In genomic region chr20:10671221-10671849, GRCh38 we compare ENCODE assay signal across 8 cellular contexts. TPM values are rescaled to one million over a fixed set of nuclear protein-coding genes. Genes with fewer than 3 reads are reported as not detected.
A peak's percentile ranks its signal among the peaks of the same experiment; 100 is the strongest.
DNase-seq lines count a peak whose midpoint lies in the region; ATAC-seq, FAIRE-seq and TF ChIP-seq lines count a peak whose summit lies in the region.

No MANE protein-coding gene starts in this region.

- no peak overlapping the region for H3K27ac Mint-ChIP-seq in activated naive CD4-positive, alpha-beta T cell treated with anti-CD3 and anti-CD28 coated beads, Interleukin-2, amount 50 U/mL, for 72 hours

- H3K9me3 Mint-ChIP-seq in activated naive CD4-positive, alpha-beta T cell treated with anti-CD3 and anti-CD28 coated beads, Interleukin-2, amount 50 U/mL, for 72 hours = no peaks in the 10 kb centered on the region

- peak; percentile 85 for TF ChIP-seq CTCF in AG09309 (IDR thresholded peaks at IDR 0.05; ENCODE audit: control insufficient read depth, insufficient read depth, low read depth, low read length, missing control alignments)

- ATAC-seq in HG02763 (IDR thresholded peaks at IDR 0.05; ENCODE audit: unreplicated experiment) (peak; percentile 27), Right ventricle myocardium inferior (peak; percentile 41)
- peak; percentile 13 to 18 for ATAC-seq in activated naive CD4-positive, alpha-beta T cell treated with anti-CD3 and anti-CD28 coated beads, Interleukin-2, amount 50 U/mL, for 72 hours

- intact Hi-C loops in Right ventricle myocardium inferior (cut with DNase I) = loop anchor here (5.0 to 10.0 kb wide), 4 partner anchors 119 to 291 kb away; no protein-coding TSS in a partner anchor

- peak overlapping the region; percentile 79 for H3K4me3 ChIP-seq in AG09309 (ENCODE audit: control insufficient read depth, low read depth, low read length)

- TF ChIP-seq POLR2A in GM12892 (IDR thresholded peaks at IDR 0.05; ENCODE audit: low read depth, low read length) = no peak

- peaks cover 0 to 6% of the 10 kb centered on the region in 2 donors for H3K36me3 Mint-ChIP-seq in activated naive CD4-positive, alpha-beta T cell treated with anti-CD3 and anti-CD28 coated beads, Interleukin-2, amount 50 U/mL, for 72 hours

- DNase-seq in AG09309 (ENCODE audit: low read depth) (peak; percentile 90), GM12892 (ENCODE audit: insufficient read length) (peak; percentile 48), NCI-H2227 (lab: John Stamatoyannopoulos, UW; ENCODE audit: unreplicated experiment) (peak; percentile 58), Right ventricle myocardium inferior (ENCODE audit: missing footprints) (no peak), nucleus accumbens (lab: John Stamatoyannopoulos, UW) (peak in 51 of 56 donors; percentile 23 to 82 (median 55)), activated gamma-delta T cell (lab: John Stamatoyannopoulos, UW) (no peak)
- DNase-seq in activated naive CD4-positive, alpha-beta T cell treated with anti-CD3 and anti-CD28 coated beads, Interleukin-2, amount 50 U/mL, for 72 hours (ENCODE audit: low spot score in 2 of 2) = peak in 1 of 2 donors; percentile 21

- no peak for FAIRE-seq in GM12892 (lab: Jason Lieb, UNC)

RNA-seq across cellular contexts. Expression of gene JAG1, which starts 2.5 kb away (rescaled TPM):
- polyA plus RNA-seq in GM12892 (2012; ENCODE audit: missing spikeins) = 0.83 TPM
- total RNA-seq in activated naive CD4-positive, alpha-beta T cell treated with anti-CD3 and anti-CD28 coated beads, Interleukin-2, amount 50 U/mL, for 72 hours = under 1 TPM; 0.11 to 0.62 TPM
- total RNA-seq in Right ventricle myocardium inferior = 24.4 TPM

Comparison
In these comparisons a context has a peak if more than half of its experiments do, and no peak if none do; other contexts are left out.
1. DNase-seq: peak in AG09309 (single experiment), GM12892 (single experiment), NCI-H2227 (single experiment) and nucleus accumbens (51 of 56); none in Right ventricle myocardium inferior (single experiment) and activated gamma-delta T cell (single experiment).
2. RNA of gene JAG1, which starts 2.5 kb away (total RNA-seq): 24.4 TPM in Right ventricle myocardium inferior (single experiment); 0.11 to 0.62 TPM in activated naive CD4-positive, alpha-beta T cell treated with anti-CD3 and anti-CD28 coated beads, Interleukin-2, amount 50 U/mL, for 72 hours; every median in the first group is over 10 times any median in the second.
3. Peak in every context shown above with its lines, with median percentiles within 50 percentile points of each other: ATAC-seq.